Comparison of ENCODE assay signal across 26 cellular contexts in the genomic region with DNA sequence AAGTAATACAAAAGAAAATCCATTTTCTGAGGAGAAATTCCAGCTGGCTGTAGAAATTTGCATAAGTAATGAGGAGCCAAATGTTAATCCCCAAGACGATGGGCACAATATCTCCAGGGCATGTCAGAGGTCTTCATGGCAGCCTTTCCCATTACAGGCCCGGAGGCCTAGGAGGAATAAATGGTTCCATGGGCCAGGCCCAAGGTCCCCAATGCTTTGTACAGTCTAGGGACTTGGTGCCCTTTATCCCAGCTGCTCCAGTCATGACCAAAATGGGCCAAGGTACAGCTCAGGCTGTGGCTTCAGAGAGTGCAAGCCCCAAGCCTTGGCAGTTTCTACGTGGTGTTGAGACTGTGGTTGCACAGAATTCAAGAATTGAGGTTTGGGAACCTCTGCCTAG.
A peak's percentile ranks its signal among the peaks of the same experiment; 100 is the strongest.
DNase-seq lines count a peak whose midpoint lies in the region; ATAC-seq, FAIRE-seq and TF ChIP-seq lines count a peak whose summit lies in the region.
"Had no signal": no experiment of that assay in that cellular context is flagged by ENCODE, and none has a peak within 500 bp of the region (broad histone marks: within the 10 kb centered on the region; RNA-seq: fewer than 3 reads in every experiment).

No MANE protein-coding gene starts in this region.

- POLR2A ChIA-PET in A549 (lab: Yijun Ruan, JAX) = no interaction called here
- POLR2A ChIA-PET in K562 (lab: Yijun Ruan, JAX) = no interaction called here

- no peaks in the 10 kb centered on the region for H3K36me3 ChIP-seq in K562 (ENCODE audit: control insufficient read depth, insufficient read depth, low read length)
- H3K36me3 ChIP-seq: BE2C, BLaER1 had no signal

- BruUV-seq in K562 (replicated peaks; lab: Mats Ljungman, UMichigan) = no TSS peak

- H3K4me1 Mint-ChIP-seq in chondrocyte (ENCODE audit: low read depth) = no peaks in the 10 kb centered on the region
- no peaks in the 10 kb centered on the region for H3K4me1 Mint-ChIP-seq in activated T-helper 17 cell treated with anti-CD3 and anti-CD28 coated beads, Interleukin-2, amount 50 U/mL, for 72 hours
- H3K4me1 Mint-ChIP-seq: CD14-positive monocyte; CD4-positive, alpha-beta memory T cell; CD4-positive, CD25-positive, alpha-beta regulatory T cell; CD8-positive, alpha-beta memory T cell had no signal

- no peak overlapping the region for H3K4me2 ChIP-seq in A549
- H3K4me2 ChIP-seq in K562 (ENCODE audit: insufficient read depth, low read length) = no peak overlapping the region
- H3K4me2 ChIP-seq: BLaER1 had no signal

- in situ Hi-C loops in K562 (cut with MboI) = no loop called here

- ATAC-seq in A549 (no peak), K562 (no peak)
- no peak for ATAC-seq in activated T-helper 17 cell treated with anti-CD3 and anti-CD28 coated beads, Interleukin-2, amount 50 U/mL, for 72 hours (replicated peaks)
- ATAC-seq: GM12878 had no signal

- no peaks in the 10 kb centered on the region for H3K27me3 Mint-ChIP-seq in chondrocyte (ENCODE audit: low read depth)
- H3K27me3 Mint-ChIP-seq in activated T-helper 17 cell treated with anti-CD3 and anti-CD28 coated beads, Interleukin-2, amount 50 U/mL, for 72 hours = no peaks in the 10 kb centered on the region
- H3K27me3 Mint-ChIP-seq: CD4-positive, alpha-beta memory T cell; CD4-positive, CD25-positive, alpha-beta regulatory T cell; CD8-positive, alpha-beta memory T cell had no signal

- CTCF ChIA-PET in A549 (lab: Yijun Ruan, JAX) (no interaction called here), K562 (lab: Yijun Ruan, JAX; ENCODE audit: low intra/inter-chr PET ratio) (no interaction called here)

- 2% methylated on average over 3 of the region's 3 CpGs for WGBS in A549 (ENCODE audit: missing lambda C conversion rate)
- WGBS in K562 (ENCODE audit: insufficient coverage, low coverage, missing lambda C conversion rate) = 0% methylated on average over 3 of the region's 3 CpGs

- H3K9ac ChIP-seq in K562 (ENCODE audit: insufficient read depth in 1 of 2, low read depth in 2 of 2, low read length in 2 of 2) = no peak overlapping the region
- H3K9ac ChIP-seq: BLaER1 had no signal

- H3K27ac Mint-ChIP-seq in chondrocyte (ENCODE audit: unreplicated experiment) = no peak overlapping the region
- H3K27ac Mint-ChIP-seq in activated T-helper 17 cell treated with anti-CD3 and anti-CD28 coated beads, Interleukin-2, amount 50 U/mL, for 72 hours = no peak overlapping the region
- H3K27ac Mint-ChIP-seq: CD14-positive monocyte; CD4-positive, alpha-beta memory T cell; CD4-positive, CD25-positive, alpha-beta regulatory T cell; CD8-positive, alpha-beta memory T cell had no signal

- no peak overlapping the region for H3K4me3 Mint-ChIP-seq in chondrocyte (ENCODE audit: unreplicated experiment)
- no peak overlapping the region for H3K4me3 Mint-ChIP-seq in activated T-helper 17 cell treated with anti-CD3 and anti-CD28 coated beads, Interleukin-2, amount 50 U/mL, for 72 hours
- H3K4me3 Mint-ChIP-seq: CD14-positive monocyte; CD4-positive, alpha-beta memory T cell; CD4-positive, CD25-positive, alpha-beta regulatory T cell; CD8-positive, alpha-beta memory T cell had no signal

- H3K9me3 Mint-ChIP-seq in chondrocyte (ENCODE audit: low read depth) = peaks cover 43% of the 10 kb centered on the region
- H3K9me3 Mint-ChIP-seq in activated T-helper 17 cell treated with anti-CD3 and anti-CD28 coated beads, Interleukin-2, amount 50 U/mL, for 72 hours = peaks cover 25% of the 10 kb centered on the region

- H3K27ac ChIP-seq in A549 (no peak overlapping the region), K562 (ENCODE audit: extremely low read depth, low read depth, low read length) (no peak overlapping the region)
- H3K27ac ChIP-seq: 22Rv1, BLaER1 had no signal

- H3K4me1 ChIP-seq in A549 = no peaks in the 10 kb centered on the region
- no peaks in the 10 kb centered on the region for H3K4me1 ChIP-seq in K562 (replicated peaks in 1 of 2; ENCODE audit: control insufficient read depth in 2 of 2, insufficient read depth in 2 of 2, low read length in 2 of 2)
- H3K4me1 ChIP-seq: BE2C, BLaER1 had no signal

- H3K9me3 ChIP-seq in A549 = peaks cover 8% of the 10 kb centered on the region; the same call in 2 of the 3 replicates
- no peaks in the 10 kb centered on the region for H3K9me3 ChIP-seq in K562 (replicated peaks; ENCODE audit: control insufficient read depth, insufficient read depth, low read depth, low read length)
- peaks cover 10% of the 10 kb centered on the region for H3K9me3 ChIP-seq in iPS-18c (ENCODE audit: control insufficient read depth, insufficient read depth, low read length)
- H3K9me3 ChIP-seq: BE2C had no signal

- H3K9me1 ChIP-seq in K562 (ENCODE audit: control insufficient read depth, insufficient read depth, low read length) = no peaks in the 10 kb centered on the region

- no peaks in the 10 kb centered on the region for H3K27me3 ChIP-seq in K562 (ENCODE audit: control insufficient read depth in 2 of 2, insufficient read depth in 2 of 2, low read length in 2 of 2)
- H3K27me3 ChIP-seq: BE2C, BLaER1 had no signal

- no peaks in the 10 kb centered on the region for H3K79me2 ChIP-seq in K562 (ENCODE audit: control insufficient read depth, insufficient read depth, low read length)

- no peak overlapping the region for H2AFZ ChIP-seq in K562 (ENCODE audit: low read depth, low read length)

- no peak for TF ChIP-seq CTCF in A549 (IDR thresholded peaks at IDR 0.05)
- TF ChIP-seq CTCF in K562 (IDR thresholded peaks at IDR 0.05 in 2 of 3, conservative IDR thresholded peaks at IDR 0.05 in 1 of 3; ENCODE audit: insufficient read depth in 2 of 3, low read depth in 1 of 3, low read length in 3 of 3) = no peak
- TF ChIP-seq CTCF in chondrocyte (IDR thresholded peaks at IDR 0.05) = no peak

- no peak for TF ChIP-seq EP300 in A549 (IDR thresholded peaks at IDR 0.05)
- no peak for TF ChIP-seq EP300 in K562 (IDR thresholded peaks at IDR 0.05; ENCODE audit: low read length)

- DNase-seq in A549 (ENCODE audit: low read depth in 1 of 2, low spot score in 1 of 2) = no peak
- no peak for DNase-seq in K562 (ENCODE audit: extremely low read depth in 1 of 4, low spot score in 3 of 4)
- DNase-seq in retina = no peak
- DNase-seq in chondrocyte (ENCODE audit: low spot score) = no peak
- DNase-seq: ACHN; BE2C; C1 segment of cervical spinal cord; CD4-positive, alpha-beta memory T cell; CD4-positive, CD25-positive, alpha-beta regulatory T cell; COR-L47; DMS 273 treated with DMSO at 0.1 percent for 48 hours; DMS153; DMS53; DMS79; DND-41; EL; GDM1 had no signal

- peaks cover 1% of the 10 kb centered on the region for H3K36me3 Mint-ChIP-seq in chondrocyte (ENCODE audit: low read depth)
- no peaks in the 10 kb centered on the region for H3K36me3 Mint-ChIP-seq in activated T-helper 17 cell treated with anti-CD3 and anti-CD28 coated beads, Interleukin-2, amount 50 U/mL, for 72 hours (ENCODE audit: low read depth)
- H3K36me3 Mint-ChIP-seq: CD14-positive monocyte; CD4-positive, alpha-beta memory T cell; CD4-positive, CD25-positive, alpha-beta regulatory T cell; CD8-positive, alpha-beta memory T cell had no signal

- H4K20me1 ChIP-seq in K562 (replicated peaks; ENCODE audit: control insufficient read depth, insufficient read depth, low read length) = no peaks in the 10 kb centered on the region
- H4K20me1 ChIP-seq: BLaER1 had no signal

- intact Hi-C loops in K562 (cut with micrococcal nuclease) = no loop called here

- TF ChIP-seq POLR2A in A549 (IDR thresholded peaks at IDR 0.05; ENCODE audit: low read length) (no peak), K562 (conservative IDR thresholded peaks at IDR 0.05) (no peak)

- H3K4me3 ChIP-seq in A549 = no peak overlapping the region
- H3K4me3 ChIP-seq in K562 = no peak overlapping the region
- H3K4me3 ChIP-seq in iPS-18c (ENCODE audit: insufficient read depth, low read depth, low read length) = peak overlapping the region; percentile 20; the same call in 1 of the 2 replicates
- H3K4me3 ChIP-seq: BLaER1, GM12878 had no signal

- TF ChIP-seq RAD21 in A549 (conservative IDR thresholded peaks at IDR 0.05 in 1 of 2, IDR thresholded peaks at IDR 0.05 in 1 of 2) = no peak
- no peak for TF ChIP-seq RAD21 in K562 (CRISPR knock-in tag; conservative IDR thresholded peaks at IDR 0.05 in 1 of 2, IDR thresholded peaks at IDR 0.05 in 1 of 2)

- no peak for FAIRE-seq in A549 (lab: Jason Lieb, UNC)
- no peak for FAIRE-seq in K562 (lab: Jason Lieb, UNC)
- FAIRE-seq: GM12878, GM12892, GM18507 had no signal

TF ChIP-seq in A549, 52 proteins besides CTCF, POLR2A, EP300 and RAD21:
- TF ChIP-seq, protein P1, sequence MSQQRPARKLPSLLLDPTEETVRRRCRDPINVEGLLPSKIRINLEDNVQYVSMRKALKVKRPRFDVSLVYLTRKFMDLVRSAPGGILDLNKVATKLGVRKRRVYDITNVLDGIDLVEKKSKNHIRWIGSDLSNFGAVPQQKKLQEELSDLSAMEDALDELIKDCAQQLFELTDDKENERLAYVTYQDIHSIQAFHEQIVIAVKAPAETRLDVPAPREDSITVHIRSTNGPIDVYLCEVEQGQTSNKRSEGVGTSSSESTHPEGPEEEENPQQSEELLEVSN (IDR thresholded peaks at IDR 0.05; ENCODE audit: borderline replicate concordance, low read depth) = no peak
- TF ChIP-seq ZFP36 (IDR thresholded peaks at IDR 0.05; ENCODE audit: borderline replicate concordance, partially characterized antibody) = peak; percentile 86

TF ChIP-seq in K562, 482 proteins besides CTCF, POLR2A, EP300 and RAD21 (continues in another document):
- peak; percentile 75 for TF ChIP-seq ZFP36 (IDR thresholded peaks at IDR 0.05; ENCODE audit: low read depth, low read length, partially characterized antibody)
- TF ChIP-seq, protein P2, sequence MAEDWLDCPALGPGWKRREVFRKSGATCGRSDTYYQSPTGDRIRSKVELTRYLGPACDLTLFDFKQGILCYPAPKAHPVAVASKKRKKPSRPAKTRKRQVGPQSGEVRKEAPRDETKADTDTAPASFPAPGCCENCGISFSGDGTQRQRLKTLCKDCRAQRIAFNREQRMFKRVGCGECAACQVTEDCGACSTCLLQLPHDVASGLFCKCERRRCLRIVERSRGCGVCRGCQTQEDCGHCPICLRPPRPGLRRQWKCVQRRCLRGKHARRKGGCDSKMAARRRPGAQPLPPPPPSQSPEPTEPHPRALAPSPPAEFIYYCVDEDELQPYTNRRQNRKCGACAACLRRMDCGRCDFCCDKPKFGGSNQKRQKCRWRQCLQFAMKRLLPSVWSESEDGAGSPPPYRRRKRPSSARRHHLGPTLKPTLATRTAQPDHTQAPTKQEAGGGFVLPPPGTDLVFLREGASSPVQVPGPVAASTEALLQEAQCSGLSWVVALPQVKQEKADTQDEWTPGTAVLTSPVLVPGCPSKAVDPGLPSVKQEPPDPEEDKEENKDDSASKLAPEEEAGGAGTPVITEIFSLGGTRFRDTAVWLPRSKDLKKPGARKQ (CRISPR knock-in tag; IDR thresholded peaks at IDR 0.05) = no peak
- TF ChIP-seq ASH1L (IDR thresholded peaks at IDR 0.05; ENCODE audit: borderline replicate concordance, low read depth, partially characterized antibody) = no peak
- no peak for TF ChIP-seq BRD9 (IDR thresholded peaks at IDR 0.05; ENCODE audit: low read depth, partially characterized antibody)
- no peak for TF ChIP-seq ESRRA (IDR thresholded peaks at IDR 0.05; ENCODE audit: borderline replicate concordance, low read depth)
